Comparison of ENCODE assay signal across 7 cellular contexts in the genomic region with DNA sequence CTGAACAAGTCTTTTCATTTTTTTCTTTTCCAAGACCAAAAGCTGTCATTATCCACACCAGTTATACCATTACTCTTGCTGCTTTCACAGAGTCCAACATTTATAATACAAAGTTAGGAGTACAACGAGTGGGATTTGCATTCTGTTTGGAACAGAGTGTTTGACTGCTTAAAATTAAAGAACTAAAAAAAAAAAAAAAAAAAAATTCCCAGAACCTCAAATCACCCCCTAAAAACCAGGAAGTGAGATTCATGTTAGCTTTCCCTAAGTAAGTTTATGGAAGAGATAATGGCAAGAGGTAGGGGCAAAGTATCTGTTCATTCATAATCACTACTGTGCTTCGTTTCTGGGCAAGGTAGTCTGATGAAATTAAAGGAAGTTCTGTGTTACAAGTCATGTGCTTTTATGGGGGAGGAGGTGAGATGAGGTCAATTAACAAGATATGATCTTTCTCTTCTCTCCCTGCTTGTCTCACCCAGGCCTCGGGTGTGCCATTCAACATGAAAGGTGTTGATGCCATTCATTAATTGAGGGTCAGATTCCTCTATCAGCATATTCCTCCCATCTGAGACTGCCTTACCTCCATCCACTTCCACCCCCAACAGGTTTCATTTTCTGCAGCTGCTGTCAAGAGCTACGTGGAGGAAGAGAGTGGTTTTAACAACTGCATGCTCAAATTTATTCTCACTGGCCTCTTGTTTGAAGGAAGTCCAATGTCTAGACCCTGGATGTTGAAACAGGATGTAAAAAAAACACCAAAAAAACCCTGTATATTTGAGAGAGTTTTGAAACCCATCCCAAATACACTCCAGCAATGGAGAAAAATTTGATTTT. TPM values are rescaled to one million over a fixed set of nuclear protein-coding genes. Genes with fewer than 3 reads are reported as not detected.
DNase-seq lines count a peak whose midpoint lies in the region; ATAC-seq, FAIRE-seq and TF ChIP-seq lines count a peak whose summit lies in the region.

No MANE protein-coding gene starts in this region.

- no peak for FAIRE-seq in D721Med (lab: Jason Lieb, UNC)

- H3K79me2 ChIP-seq in Karpas-422 (ENCODE audit: low read length): no peaks in the 10 kb centered on the region

- H3K4me3 Mint-ChIP-seq in nephron: no peak overlapping the region

- DNase-seq in Karpas-422 (peak; percentile 43), NCI-H187 treated with DMSO at 0.1 percent for 48 hours (lab: John Stamatoyannopoulos, UW) (no peak), D721Med (ENCODE audit: insufficient read length, low spot score) (no peak)
- peak; percentile 39 to 42 for DNase-seq in activated T-cell treated with anti-CD3 and anti-CD28 coated beads, Interleukin-2, amount 50 U/mL, for 48 hours

- H3K9me2 ChIP-seq in Karpas-422 (replicated peaks; ENCODE audit: insufficient read depth, low read length): no peaks in the 10 kb centered on the region

- H3K4me2 ChIP-seq in Karpas-422 (ENCODE audit: low read depth, low read length, poor library complexity, severe bottlenecking): no peak overlapping the region

- no peaks in the 10 kb centered on the region for H4K20me1 ChIP-seq in Karpas-422 (ENCODE audit: insufficient read depth, low read depth, low read length)

- H3K4me1 ChIP-seq in Karpas-422 (ENCODE audit: low read length): no peaks in the 10 kb centered on the region; the same call in 1 of the 2 replicates

- no peaks in the 10 kb centered on the region for H3K27me3 Mint-ChIP-seq in nephron (ENCODE audit: low read depth)

- H3K27me3 ChIP-seq in Karpas-422 (ENCODE audit: low read length): no peaks in the 10 kb centered on the region

- no peaks in the 10 kb centered on the region for H3K36me3 Mint-ChIP-seq in nephron (ENCODE audit: low read depth)

- H3K9me3 Mint-ChIP-seq in nephron: no peaks in the 10 kb centered on the region

- H3K27ac Mint-ChIP-seq in nephron: peak overlapping the region in 2 of 3 experiments; percentile 25 to 76

- no peak overlapping the region for H3K4me3 ChIP-seq in Karpas-422 (ENCODE audit: low read length)

- H3K4me1 Mint-ChIP-seq in nephron: peaks cover 43% of the 10 kb centered on the region

- H3K36me3 ChIP-seq in Karpas-422 (ENCODE audit: insufficient read depth, low read length): no peaks in the 10 kb centered on the region

- no peak overlapping the region for H2AFZ ChIP-seq in Karpas-422 (ENCODE audit: low read length)

- ATAC-seq in GM18861 (IDR thresholded peaks at IDR 0.05; ENCODE audit: unreplicated experiment) (peak; percentile 75), GM21619 (IDR thresholded peaks at IDR 0.05; ENCODE audit: unreplicated experiment) (peak; percentile 73)

- no peaks in the 10 kb centered on the region for H3K9me3 ChIP-seq in Karpas-422 (ENCODE audit: low read length)

- no peak overlapping the region for H3K27ac ChIP-seq in Karpas-422 (ENCODE audit: low read length)

- TF ChIP-seq CTCF in nephron (IDR thresholded peaks at IDR 0.05; ENCODE audit: unreplicated experiment in 3 of 3) (no peak), D721Med (IDR thresholded peaks at IDR 0.05; ENCODE audit: insufficient read depth, missing control alignments) (no peak)

- no peak overlapping the region for H3K9ac ChIP-seq in Karpas-422 (ENCODE audit: low read length)

RNA-seq across cellular contexts. Expression of a gene that starts 58.1 kb away (rescaled TPM):
- 0.56 and 9.9 TPM in 2 replicates for total RNA-seq in Karpas-422 (2014; rRNA removed; shearing (Covaris generic); ENCODE audit: low replicate concordance)

Comparison
In these comparisons a context has a peak if more than half of its experiments do, and no peak if none do; other contexts are left out.
1. DNase-seq: peak in Karpas-422 (single experiment) and activated T-cell treated with anti-CD3 and anti-CD28 coated beads, Interleukin-2, amount 50 U/mL, for 48 hours (2 of 2); none in NCI-H187 treated with DMSO at 0.1 percent for 48 hours (single experiment) and D721Med (single experiment).